Comparison of ENCODE assay signal across 30 cellular contexts in genomic region chr22:19785461-19786263, GRCh38. TPM values are rescaled to one million over a fixed set of nuclear protein-coding genes. Genes with fewer than 3 reads are reported as not detected.
"Had no signal": no experiment of that assay in that cellular context is flagged by ENCODE, and none has a peak within 500 bp of the region (broad histone marks: within the 10 kb centered on the region; RNA-seq: fewer than 3 reads in every experiment).

No MANE protein-coding gene starts in this region.

- H3K27me3 ChIP-seq: brain microvascular endothelial cell had no signal

- H3K27ac ChIP-seq: brain microvascular endothelial cell, WERI-Rb-1 had no signal

- DNase-seq: activated CD4-positive, alpha-beta memory T cell treated with anti-CD3 and anti-CD28 coated beads, Interleukin-2, amount 10 ng/mL, durations not matched to agents 7 days and 5 days; activated CD4-positive, alpha-beta T cell treated with anti-CD3 and anti-CD28 coated beads for 1 hour; activated CD4-positive, alpha-beta T cell treated with anti-CD3 and anti-CD28 coated beads for 48 hours; activated CD4-positive, CD25-positive, alpha-beta regulatory T cell; activated CD8-positive, alpha-beta memory T cell treated with anti-CD3 and anti-CD28 coated beads for 24 hours; activated CD8-positive, alpha-beta memory T cell treated with anti-CD3 and anti-CD28 coated beads, Interleukin-2, amount 10 ng/mL, durations not matched to agents 7 days and 5 days; activated CD8-positive, alpha-beta memory T cell treated with anti-CD3 and anti-CD28 coated beads, Interleukin-2, amount 50 U/mL, for 48 hours; activated effector memory CD4-positive, alpha-beta T cell treated with Interleukin-2 at 50 U/mL for 16 hours; activated naive CD4-positive, alpha-beta T cell; activated naive CD4-positive, alpha-beta T cell treated with anti-CD3 and anti-CD28 coated beads, Interleukin-2, amount 50 U/mL, for 16 hours; activated naive CD8-positive, alpha-beta T cell treated with anti-CD3 and anti-CD28 coated beads for 36 hours; activated T-cell treated with anti-CD3 and anti-CD28 coated beads, Interleukin-2, amount 50 U/mL, for 48 hours; amniotic stem cell; brain microvascular endothelial cell; NCI-H1092 treated with DMSO at 0.1 percent for 48 hours; NCI-H1417; NCI-H146; NCI-H187; NCI-H2029 treated with DMSO at 0.1 percent for 48 hours; NCI-H2107; NCI-H345; NCI-H524 treated with DMSO at 0.1 percent for 48 hours; RPMI8226; SW 1271; T-helper 1 cell; T-helper 2 cell; T-helper 9 cell; WERI-Rb-1 had no signal

- ATAC-seq: activated CD8-positive, alpha-beta memory T cell treated with anti-CD3 and anti-CD28 coated beads, Interleukin-2, amount 10 ng/mL, durations not matched to agents 7 days and 5 days; Panc1; Right ventricle myocardium inferior had no signal

- H3K36me3 ChIP-seq: brain microvascular endothelial cell, WERI-Rb-1 had no signal

RNA-seq across cellular contexts. Expression of gene TBX1, which starts 25.1 kb away (rescaled TPM):
- total RNA-seq: activated CD4-positive, alpha-beta memory T cell treated with anti-CD3 and anti-CD28 coated beads, Interleukin-2, amount 10 ng/mL, durations not matched to agents 7 days and 5 days; activated naive CD8-positive, alpha-beta T cell treated with anti-CD3 and anti-CD28 coated beads for 36 hours had no signal
